In genomic region chr3:155317211-155317610, GRCh38 we compare ENCODE assay signal across 26 cellular contexts. TPM values are rescaled to one million over a fixed set of nuclear protein-coding genes. Genes with fewer than 3 reads are reported as not detected.
"Had no signal": no experiment of that assay in that cellular context is flagged by ENCODE, and none has a peak within 500 bp of the region (broad histone marks: within the 10 kb centered on the region; RNA-seq: fewer than 3 reads in every experiment).

No MANE protein-coding gene starts in this region.

- H3K4me1 Mint-ChIP-seq: naive B cell; stimulated activated memory B cell treated with anti-CD40 and anti-IgM and Interleukin-4, amounts not matched to agents 10 μg/mL and 1 μg/mL and 100 μg/mL, for 72 hours had no signal

- H3K36me3 Mint-ChIP-seq: naive B cell; stimulated activated memory B cell treated with anti-CD40 and anti-IgM and Interleukin-4, amounts not matched to agents 10 μg/mL and 1 μg/mL and 100 μg/mL, for 72 hours had no signal

- H3K27ac Mint-ChIP-seq: naive B cell; nephron; stimulated activated memory B cell treated with anti-CD40 and anti-IgM and Interleukin-4, amounts not matched to agents 10 μg/mL and 1 μg/mL and 100 μg/mL, for 72 hours; stimulated activated naive CD8-positive, alpha-beta T cell treated with anti-CD3 and anti-CD28 coated beads, Interleukin-15, Interleukin-2, amounts not matched to agents 100 ng/mL and 50 ng/mL, for 24 hours had no signal

- DNase-seq: dorsolateral prefrontal cortex; effector CD8-positive, alpha-beta T cell; heart right ventricle; hypothalamus; kidney glomerular epithelial cell; mesendoderm; naive B cell; occipital lobe; spleen; stimulated activated CD4-positive, alpha-beta T cell treated with anti-CD3 and anti-CD28 coated beads, Interleukin-15, amount 100 ng/mL, for 24 hours; stimulated activated CD4-positive, alpha-beta T cell treated with anti-CD3 and anti-CD28 coated beads, Interleukin-1b, Interleukin-23, amount 100 ng/mL, for 48 hours; stimulated activated CD4-positive, alpha-beta T cell treated with anti-CD3 and anti-CD28 coated beads, Interleukin-4, amount 100 ng/mL, for 24 hours; testis; transverse colon had no signal

- H3K4me3 Mint-ChIP-seq: naive B cell; nephron; stimulated activated memory B cell treated with anti-CD40 and anti-IgM and Interleukin-4, amounts not matched to agents 10 μg/mL and 1 μg/mL and 100 μg/mL, for 72 hours; stimulated activated naive CD8-positive, alpha-beta T cell treated with anti-CD3 and anti-CD28 coated beads, Interleukin-15, Interleukin-2, amounts not matched to agents 100 ng/mL and 50 ng/mL, for 24 hours had no signal

- H3K9me3 Mint-ChIP-seq: naive B cell; nephron; stimulated activated memory B cell treated with anti-CD40 and anti-IgM and Interleukin-4, amounts not matched to agents 10 μg/mL and 1 μg/mL and 100 μg/mL, for 72 hours; stimulated activated naive CD8-positive, alpha-beta T cell treated with anti-CD3 and anti-CD28 coated beads, Interleukin-15, Interleukin-2, amounts not matched to agents 100 ng/mL and 50 ng/mL, for 24 hours had no signal

- H3K4me3 ChIP-seq: coronary artery, dorsolateral prefrontal cortex, heart right ventricle, spleen, testis, transverse colon had no signal

- H3K27me3 Mint-ChIP-seq: naive B cell; stimulated activated memory B cell treated with anti-CD40 and anti-IgM and Interleukin-4, amounts not matched to agents 10 μg/mL and 1 μg/mL and 100 μg/mL, for 72 hours; stimulated activated naive CD8-positive, alpha-beta T cell treated with anti-CD3 and anti-CD28 coated beads, Interleukin-15, Interleukin-2, amounts not matched to agents 100 ng/mL and 50 ng/mL, for 24 hours had no signal

- ATAC-seq: esophagus mucosa; sciatic nerve; stimulated activated memory B cell treated with anti-CD40 and anti-IgM and Interleukin-4, amounts not matched to agents 10 μg/mL and 1 μg/mL and 100 μg/mL, for 72 hours had no signal

- FAIRE-seq: frontal cortex, islet of Langerhans had no signal

RNA-seq across cellular contexts. Expression of gene STRIT1, which starts 23.7 kb away (rescaled TPM):
- total RNA-seq: chondrocyte, dorsolateral prefrontal cortex, esophagus mucosa, liver, lung microvascular endothelial cell, occipital lobe, pulmonary artery endothelial cell, sciatic nerve, spleen, testis had no signal
